Comparison of ENCODE assay signal across 8 cellular contexts in genomic region chr5:176537608-176538504, GRCh38. TPM values are rescaled to one million over a fixed set of nuclear protein-coding genes. Genes with fewer than 3 reads are reported as not detected.
DNase-seq lines count a peak whose midpoint lies in the region; ATAC-seq, FAIRE-seq and TF ChIP-seq lines count a peak whose summit lies in the region.

No MANE protein-coding gene starts in this region.

- TF ChIP-seq CTCF in astrocyte (IDR thresholded peaks at IDR 0.05; ENCODE audit: insufficient read depth, low read depth, low read length), result no peak
- TF ChIP-seq CTCF in psoas muscle (IDR thresholded peaks at IDR 0.05), result no peak
- TF ChIP-seq CTCF in uterus (IDR thresholded peaks at IDR 0.05), result peak in 1 of 4 experiments; percentile 23

- intact Hi-C loops in right cardiac atrium (cut with DNase I), result loop anchor here in 2 of 4 donors (10.0 kb wide), 2 partner anchors 93 to 123 kb away; partner anchors contain the start of genes FAF2 (in 2 of the 2) and CLTB (in 1 of the 2)
- intact Hi-C loops in psoas muscle (cut with DNase I), result loop anchor here (2.0 to 5.0 kb wide), 2 partner anchors 91 to 121 kb away; partner anchors contain the start of genes CLTB (in 1 of the 2) and FAF2 (in 1 of the 2)
- intact Hi-C loops in uterus (cut with DNase I; ENCODE audit: low total_unique reads), result no loop called here

- H4K20me1 ChIP-seq in astrocyte (ENCODE audit: insufficient read depth, low read length), result peaks cover 33% of the 10 kb centered on the region

- no peaks in the 10 kb centered on the region for H3K9me3 Mint-ChIP-seq in astrocyte (ENCODE audit: unreplicated experiment)

- H3K9ac ChIP-seq in astrocyte (ENCODE audit: low read length), result peak overlapping the region; percentile 91

- H3K9me3 ChIP-seq in astrocyte (ENCODE audit: insufficient read depth, low read depth, low read length), result no peaks in the 10 kb centered on the region
- H3K9me3 ChIP-seq in right cardiac atrium (ENCODE audit: control insufficient read depth, low read length), result no peaks in the 10 kb centered on the region
- no peaks in the 10 kb centered on the region for H3K9me3 ChIP-seq in psoas muscle
- H3K9me3 ChIP-seq in uterus, result no peaks in the 10 kb centered on the region

- peaks cover 37% of the 10 kb centered on the region for H3K79me2 ChIP-seq in astrocyte (ENCODE audit: insufficient read depth, low read length)

- no peaks in the 10 kb centered on the region for H3K27me3 Mint-ChIP-seq in astrocyte (ENCODE audit: low read depth, unreplicated experiment)

- H3K36me3 Mint-ChIP-seq in astrocyte (ENCODE audit: low read depth, unreplicated experiment), result peaks cover 5% of the 10 kb centered on the region

- peak overlapping the region; percentile 90 for H2AFZ ChIP-seq in astrocyte (ENCODE audit: low read depth, low read length)

- ATAC-seq in GM18502 (IDR thresholded peaks at IDR 0.05; ENCODE audit: poor library complexity, unreplicated experiment) (peak; percentile 75), HG02973 (IDR thresholded peaks at IDR 0.05; ENCODE audit: unreplicated experiment) (peak; percentile 64), right cardiac atrium (peak; percentile 92), psoas muscle (peak; percentile 85 to 86 (median 86))

- H3K36me3 ChIP-seq in astrocyte (ENCODE audit: insufficient read depth, low read length) (no peaks in the 10 kb centered on the region), psoas muscle (ENCODE audit: insufficient read depth in 1 of 2, low read depth in 1 of 2) (no peaks in the 10 kb centered on the region), uterus (no peaks in the 10 kb centered on the region)

- WGBS in right cardiac atrium, result 1% methylated on average over 48 of the region's 48 CpGs
- 1 to 2% (median 2%) methylated on average over 48 of the region's 48 CpGs for WGBS in psoas muscle, 3 donors

- H3K4me1 ChIP-seq in astrocyte (ENCODE audit: insufficient read depth, low read length) (peaks cover 41% of the 10 kb centered on the region), right cardiac atrium (ENCODE audit: control insufficient read depth, insufficient read depth, low read length) (peaks cover 20% of the 10 kb centered on the region), psoas muscle (peaks cover 39% of the 10 kb centered on the region), uterus (peaks cover 4 to 20% of the 10 kb centered on the region in 2 donors)

- H3K4me2 ChIP-seq in astrocyte (ENCODE audit: low read length), result peak overlapping the region; percentile 91

- peak overlapping the region; percentile 90 for H3K27ac ChIP-seq in astrocyte (ENCODE audit: low read depth, low read length)
- peak overlapping the region; percentile 97 for H3K27ac ChIP-seq in right cardiac atrium (ENCODE audit: low read length)
- H3K27ac ChIP-seq in psoas muscle, result peak overlapping the region; percentile 96
- peak overlapping the region; percentile 93 to 95 for H3K27ac ChIP-seq in uterus

- peak overlapping the region; percentile 98 for H3K27ac Mint-ChIP-seq in astrocyte (ENCODE audit: unreplicated experiment)

- H3K4me3 ChIP-seq in astrocyte (ENCODE audit: insufficient read depth, low read depth, low read length) (peak overlapping the region; percentile 88), right cardiac atrium (ENCODE audit: low read length) (peak overlapping the region; percentile 97), psoas muscle (peak overlapping the region; percentile 77), uterus (peak overlapping the region; percentile 71 to 87)

- peaks cover 34% of the 10 kb centered on the region for H3K4me1 Mint-ChIP-seq in astrocyte (ENCODE audit: low read depth, unreplicated experiment)

- TF ChIP-seq POLR2A in uterus (IDR thresholded peaks at IDR 0.05), result peak; percentile 47 to 70

- peak; percentile 92 to 94 for DNase-seq in NCI-H1930 (lab: John Stamatoyannopoulos, UW)
- DNase-seq in T-helper 22 cell (ENCODE audit: low read depth), result peak; percentile 98
- peak; percentile 99 for DNase-seq in astrocyte (ENCODE audit: low read depth)
- peak; percentile 99 for DNase-seq in right cardiac atrium
- DNase-seq in psoas muscle, result peak; percentile 98 to 99
- peak; percentile 98 to 100 for DNase-seq in uterus

- H3K27me3 ChIP-seq in astrocyte (ENCODE audit: insufficient read depth, low read length), result no peaks in the 10 kb centered on the region
- no peaks in the 10 kb centered on the region for H3K27me3 ChIP-seq in right cardiac atrium (ENCODE audit: control insufficient read depth, insufficient read depth)
- H3K27me3 ChIP-seq in psoas muscle (ENCODE audit: insufficient read depth in 3 of 3, low read length in 2 of 3), result no peaks in the 10 kb centered on the region
- no peaks in the 10 kb centered on the region for H3K27me3 ChIP-seq in uterus

- FAIRE-seq in astrocyte (lab: Jason Lieb, UNC), result no peak

- peak overlapping the region; percentile 96 for H3K4me3 Mint-ChIP-seq in astrocyte (ENCODE audit: unreplicated experiment)

RNA-seq across cellular contexts. Expression of gene RNF44, which starts 0.7 kb away (rescaled TPM):
- total RNA-seq in astrocyte (47.8 and 59.8 TPM in 2 replicates), right cardiac atrium (10 to 100 TPM; 19.6 to 31.7 (median 26.4) TPM), psoas muscle (10 to 100 TPM; 14.2 to 22.4 (median 16.5) TPM), uterus (10 to 100 TPM in 2 of 4 donors, 1 to 10 TPM in 2; 1.2 to 32.6 (median 9.2) TPM)
- polyA plus RNA-seq in right cardiac atrium (16.5 TPM), psoas muscle (10 to 100 TPM in 1 of 3 donors, 1 to 10 TPM in 2; 5.6 to 10.1 (median 8.3) TPM)

RNA-seq across cellular contexts. Expression of gene CDHR2, which starts 11.3 kb away (rescaled TPM):
- total RNA-seq in astrocyte, result 0.43 and 0.50 TPM in 2 replicates
- total RNA-seq in right cardiac atrium, result under 1 TPM in 3 of 4 donors, not detected in 1; 0.40 to 0.92 (median 0.47) TPM
- not detected for polyA plus RNA-seq in right cardiac atrium
- total RNA-seq in psoas muscle, result under 1 TPM in 2 of 4 donors, not detected in 2; 0.13 to 0.30 TPM
- polyA plus RNA-seq in psoas muscle, result under 1 TPM in 2 of 3 donors, not detected in 1; 0.03 to 0.16 TPM
- total RNA-seq in uterus, result under 1 TPM in 3 of 4 donors, not detected in 1; under 0.01 to 0.35 (median 0.09) TPM

Comparison
In these comparisons a context has a peak if more than half of its experiments do, and no peak if none do; other contexts are left out.
1. Peak in every context shown above with its lines: DNase-seq, ATAC-seq, H3K4me3 ChIP-seq and H3K27ac ChIP-seq.